9 cellular contexts compared by ENCODE assay signal in the genomic region with DNA sequence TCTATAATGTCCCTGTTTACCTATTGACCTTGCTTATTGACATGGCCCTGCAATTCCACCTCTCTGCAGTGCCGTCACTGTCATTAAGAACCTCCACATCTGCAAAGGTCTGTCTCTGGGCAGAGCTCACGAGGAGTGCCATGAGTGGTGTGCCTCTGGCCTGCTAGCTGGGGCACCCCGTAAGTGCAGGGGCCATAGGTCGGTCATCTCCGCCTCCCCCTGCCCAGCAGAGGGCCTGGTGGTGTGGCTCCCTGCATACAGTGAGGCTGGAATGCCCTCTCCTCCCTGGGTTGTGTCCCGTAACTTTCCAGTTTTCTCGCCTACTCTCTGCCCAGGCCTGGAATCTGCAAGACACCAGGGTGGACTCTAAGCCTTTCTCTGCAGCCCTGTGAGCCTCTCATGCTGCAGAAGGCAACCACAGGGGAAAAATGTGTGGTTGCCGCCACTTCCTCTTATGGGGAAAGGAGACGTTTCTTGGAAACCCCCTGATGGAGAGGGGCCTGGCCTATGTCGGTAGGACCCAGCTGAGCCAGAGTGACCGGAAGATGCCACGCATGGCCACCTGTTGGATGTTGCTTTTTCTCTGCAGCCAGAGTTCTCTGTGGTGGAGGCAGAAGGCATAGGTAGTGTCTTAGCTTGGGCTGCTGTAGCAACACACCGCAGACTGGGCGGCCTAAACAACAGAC.
DNase-seq lines count a peak whose midpoint lies in the region; ATAC-seq, FAIRE-seq and TF ChIP-seq lines count a peak whose summit lies in the region.
"Had no signal": no experiment of that assay in that cellular context is flagged by ENCODE, and none has a peak within 500 bp of the region (broad histone marks: within the 10 kb centered on the region; RNA-seq: fewer than 3 reads in every experiment).

No MANE protein-coding gene starts in this region.

- H3K4me3 ChIP-seq in Loucy (ENCODE audit: low read length, poor library complexity, severe bottlenecking), result peak overlapping the region; percentile 47
- H3K4me3 ChIP-seq: dorsolateral prefrontal cortex had no signal

- peak overlapping the region; percentile 70 for H3K4me2 ChIP-seq in Loucy (ENCODE audit: low read depth, low read length, poor library complexity, severe bottlenecking)

- DNase-seq in GM18507 (ENCODE audit: extremely low spot score, insufficient read length, low read depth), result no peak
- DNase-seq in activated gamma-delta T cell treated with anti-CD3 and anti-CD28 coated beads, Interleukin-2, amount 50 U/mL, for 16 hours (ENCODE audit: low read depth), result peak; percentile 32
- DNase-seq in stimulated activated naive CD4-positive, alpha-beta T cell (lab: John Stamatoyannopoulos, UW), result peak in 5 of 6 experiments; percentile 18 to 43 (median 35)
- DNase-seq in NCI-H2081 (lab: John Stamatoyannopoulos, UW), result no peak
- no peak for DNase-seq in NCI-H1048 (lab: John Stamatoyannopoulos, UW)
- no peak for DNase-seq in NCI-H1092 treated with DMSO at 0.1 percent for 48 hours (lab: John Stamatoyannopoulos, UW)

- peak; percentile 99 for FAIRE-seq in GM18507 (lab: Jason Lieb, UNC)

- H2AFZ ChIP-seq in Loucy (ENCODE audit: low read length), result 0 out of 2 replicates have a peak overlapping the region, but pooled peaks have one; percentile 14

- no peaks in the 10 kb centered on the region for H3K27me3 ChIP-seq in Loucy (ENCODE audit: insufficient read depth, low read length, poor library complexity, severe bottlenecking)

- TF ChIP-seq CTCF in Loucy (conservative IDR thresholded peaks at IDR 0.05; ENCODE audit: low read length), result no peak

- no peaks in the 10 kb centered on the region for H3F3A ChIP-seq in Loucy (ENCODE audit: low read depth)

- no peaks in the 10 kb centered on the region for H3K36me3 ChIP-seq in Loucy (ENCODE audit: insufficient read depth, low read length)

- H4K20me1 ChIP-seq in Loucy (ENCODE audit: insufficient read depth, low read length, poor library complexity, severe bottlenecking), result no peaks in the 10 kb centered on the region

- peak; percentile 63 for ATAC-seq in GM21619 (IDR thresholded peaks at IDR 0.05; ENCODE audit: unreplicated experiment)

- H3K79me2 ChIP-seq in Loucy (ENCODE audit: insufficient read depth, low read length), result peaks cover 27% of the 10 kb centered on the region

- no peaks in the 10 kb centered on the region for H3K9me3 ChIP-seq in Loucy (ENCODE audit: insufficient read depth, low read depth, low read length)

- peaks cover 63% of the 10 kb centered on the region for H3K4me1 ChIP-seq in Loucy (ENCODE audit: insufficient read depth, low read length, poor library complexity, severe bottlenecking)

- H3K9me2 ChIP-seq in Loucy (replicated peaks; ENCODE audit: low read depth, low read length), result no peaks in the 10 kb centered on the region

- H3K9ac ChIP-seq in Loucy (ENCODE audit: low read depth, low read length, poor library complexity, severe bottlenecking), result peak overlapping the region; percentile 64

Comparison
In these comparisons a context has a peak if more than half of its experiments do, and no peak if none do; other contexts are left out.
1. DNase-seq: peak in activated gamma-delta T cell treated with anti-CD3 and anti-CD28 coated beads, Interleukin-2, amount 50 U/mL, for 16 hours (single experiment) and stimulated activated naive CD4-positive, alpha-beta T cell (5 of 6); none in GM18507 (single experiment), NCI-H2081 (0 of 2), NCI-H1048 (single experiment) and NCI-H1092 treated with DMSO at 0.1 percent for 48 hours (single experiment).